9 cellular contexts compared by ENCODE assay signal in the genomic region with DNA sequence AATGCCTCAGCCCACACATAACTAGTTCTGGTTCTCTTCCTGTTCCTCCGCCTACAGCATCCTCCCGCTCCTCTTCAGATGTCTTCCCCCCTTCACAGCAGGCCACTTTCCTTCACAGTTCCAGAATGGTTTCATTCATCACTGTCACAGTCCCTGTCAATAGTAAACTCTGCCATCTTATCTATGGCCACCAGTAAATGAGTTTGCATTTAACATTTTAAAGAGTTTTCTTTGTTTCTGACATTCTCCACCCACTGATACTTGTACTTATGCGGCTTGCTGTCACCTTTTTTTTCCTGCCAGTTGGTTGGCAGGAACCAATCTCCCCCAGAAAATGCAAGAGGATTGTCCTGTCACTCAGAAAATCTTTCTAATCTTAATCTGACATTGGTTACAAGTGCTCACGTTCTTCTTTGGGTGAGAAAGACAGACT.
DNase-seq lines count a peak whose midpoint lies in the region; ATAC-seq lines count a peak whose summit lies in the region.
"Had no signal": no experiment of that assay in that cellular context is flagged by ENCODE, and none has a peak within 500 bp of the region (broad histone marks: within the 10 kb centered on the region; RNA-seq: fewer than 3 reads in every experiment).

No MANE protein-coding gene starts in this region.

- H3K36me3 Mint-ChIP-seq in natural killer cell treated with Interleukin-12 subunit alpha and Interleukin-12 subunit beta and Interleukin-15 and Interleukin-18, amount 100 ng/mL, for 72 hours, result no peaks in the 10 kb centered on the region

- no peak overlapping the region for H3K4me3 Mint-ChIP-seq in natural killer cell treated with Interleukin-12 subunit alpha and Interleukin-12 subunit beta and Interleukin-15 and Interleukin-18, amount 100 ng/mL, for 72 hours

- intact Hi-C loops in head of caudate nucleus (cut with DNase I), result no loop called here

- H3K27me3 Mint-ChIP-seq in natural killer cell treated with Interleukin-12 subunit alpha and Interleukin-12 subunit beta and Interleukin-15 and Interleukin-18, amount 100 ng/mL, for 72 hours, result peaks cover 0 to 12% of the 10 kb centered on the region in 2 donors

- no peaks in the 10 kb centered on the region for H3K4me1 Mint-ChIP-seq in natural killer cell treated with Interleukin-12 subunit alpha and Interleukin-12 subunit beta and Interleukin-15 and Interleukin-18, amount 100 ng/mL, for 72 hours (ENCODE audit: low read depth in 2 of 2)

- peak; percentile 62 for ATAC-seq in GM18517 (IDR thresholded peaks at IDR 0.05; ENCODE audit: unreplicated experiment)
- ATAC-seq in GM21515 (IDR thresholded peaks at IDR 0.05; ENCODE audit: unreplicated experiment), result peak; percentile 49
- ATAC-seq in HG03196 (IDR thresholded peaks at IDR 0.05; ENCODE audit: unreplicated experiment), result peak; percentile 47
- no peak for ATAC-seq in GM18861 (IDR thresholded peaks at IDR 0.05; ENCODE audit: unreplicated experiment)
- ATAC-seq in natural killer cell treated with Interleukin-12 subunit alpha and Interleukin-12 subunit beta and Interleukin-15 and Interleukin-18, amount 100 ng/mL, for 72 hours, result no peak

- no peak overlapping the region for H3K27ac Mint-ChIP-seq in natural killer cell treated with Interleukin-12 subunit alpha and Interleukin-12 subunit beta and Interleukin-15 and Interleukin-18, amount 100 ng/mL, for 72 hours

- H3K9me3 Mint-ChIP-seq in natural killer cell treated with Interleukin-12 subunit alpha and Interleukin-12 subunit beta and Interleukin-15 and Interleukin-18, amount 100 ng/mL, for 72 hours, result no peaks in the 10 kb centered on the region

- DNase-seq in head of caudate nucleus (peak in 25 of 42 donors; percentile 1 to 53 (median 20)), Kasumi-1 (lab: John Stamatoyannopoulos, UW) (no peak), SK-N-DZ (ENCODE audit: low spot score) (no peak)
- no peak for DNase-seq in natural killer cell treated with Interleukin-12 subunit alpha and Interleukin-12 subunit beta and Interleukin-15 and Interleukin-18, amount 100 ng/mL, for 72 hours (ENCODE audit: low spot score)
- DNase-seq: aorta had no signal

Comparison
In these comparisons a context has a peak if more than half of its experiments do, and no peak if none do; other contexts are left out.
1. ATAC-seq: peak in GM18517 (single experiment), GM21515 (single experiment) and HG03196 (single experiment); none in GM18861 (single experiment) and natural killer cell treated with Interleukin-12 subunit alpha and Interleukin-12 subunit beta and Interleukin-15 and Interleukin-18, amount 100 ng/mL, for 72 hours (0 of 2).
2. DNase-seq: peak in head of caudate nucleus (25 of 42); none in natural killer cell treated with Interleukin-12 subunit alpha and Interleukin-12 subunit beta and Interleukin-15 and Interleukin-18, amount 100 ng/mL, for 72 hours (single experiment), Kasumi-1 (0 of 2) and SK-N-DZ (single experiment).